In genomic region chr5:172178301-172179031, GRCh38 we compare ENCODE assay signal across 1 cellular context.
TF ChIP-seq lines count a peak whose summit lies in the region.

No MANE protein-coding gene starts in this region.

TF ChIP-seq in HepG2, 621 proteins besides CTCF, POLR2A, EP300 and RAD21 (continued from another document):
- TF ChIP-seq ZNF687 (CRISPR knock-in tag; IDR thresholded peaks at IDR 0.05) = no peak
- no peak for TF ChIP-seq ISL2 (CRISPR knock-in tag; IDR thresholded peaks at IDR 0.05)
- TF ChIP-seq BRD4 (CRISPR knock-in tag; IDR thresholded peaks at IDR 0.05) = no peak
- TF ChIP-seq GMEB1 (CRISPR knock-in tag; IDR thresholded peaks at IDR 0.05; ENCODE audit: borderline replicate concordance) = no peak
- TF ChIP-seq ATF2 (CRISPR knock-in tag; IDR thresholded peaks at IDR 0.05) = no peak
- TF ChIP-seq NFYB (CRISPR knock-in tag; IDR thresholded peaks at IDR 0.05) = no peak
- no peak for TF ChIP-seq ZNF235 (CRISPR knock-in tag; IDR thresholded peaks at IDR 0.05; ENCODE audit: borderline replicate concordance)
- TF ChIP-seq, protein P1, sequence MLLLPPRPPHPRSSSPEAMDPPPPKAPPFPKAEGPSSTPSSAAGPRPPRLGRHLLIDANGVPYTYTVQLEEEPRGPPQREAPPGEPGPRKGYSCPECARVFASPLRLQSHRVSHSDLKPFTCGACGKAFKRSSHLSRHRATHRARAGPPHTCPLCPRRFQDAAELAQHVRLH (CRISPR knock-in tag; IDR thresholded peaks at IDR 0.05; ENCODE audit: borderline replicate concordance, low read depth) = no peak
- TF ChIP-seq THYN1 (CRISPR knock-in tag; IDR thresholded peaks at IDR 0.05; ENCODE audit: borderline replicate concordance, low read depth) = no peak
